Comparison of ENCODE assay signal across 1 cellular context in genomic region chr20:38985603-38986170, GRCh38.
TF ChIP-seq lines count a peak whose summit lies in the region.

No MANE protein-coding gene starts in this region.

TF ChIP-seq in K562, 482 proteins besides CTCF, POLR2A, EP300 and RAD21 (continued from another document):
- TF ChIP-seq POLR2G (IDR thresholded peaks at IDR 0.05; ENCODE audit: low read depth, low read length) (no peak), MEF2D (tag; conservative IDR thresholded peaks at IDR 0.05; ENCODE audit: low read depth) (peak; percentile 96), CEBPG (CRISPR knock-in tag; IDR thresholded peaks at IDR 0.05) (no peak), CEBPG (tag; conservative IDR thresholded peaks at IDR 0.05 in 1 of 2, IDR thresholded peaks at IDR 0.05 in 1 of 2) (peak; percentile 46 to 65; a peak in 3 of 4 replicates), ATF3 (IDR thresholded peaks at IDR 0.05) (peak; percentile 76), ATF3 (CRISPR knock-in tag; conservative IDR thresholded peaks at IDR 0.05) (no peak), ARID1B (IDR thresholded peaks at IDR 0.05) (peak; percentile 38), ID3 (CRISPR knock-in tag; IDR thresholded peaks at IDR 0.05) (no peak), ID3 (tag; IDR thresholded peaks at IDR 0.05) (no peak)
- TF ChIP-seq, protein P1, sequence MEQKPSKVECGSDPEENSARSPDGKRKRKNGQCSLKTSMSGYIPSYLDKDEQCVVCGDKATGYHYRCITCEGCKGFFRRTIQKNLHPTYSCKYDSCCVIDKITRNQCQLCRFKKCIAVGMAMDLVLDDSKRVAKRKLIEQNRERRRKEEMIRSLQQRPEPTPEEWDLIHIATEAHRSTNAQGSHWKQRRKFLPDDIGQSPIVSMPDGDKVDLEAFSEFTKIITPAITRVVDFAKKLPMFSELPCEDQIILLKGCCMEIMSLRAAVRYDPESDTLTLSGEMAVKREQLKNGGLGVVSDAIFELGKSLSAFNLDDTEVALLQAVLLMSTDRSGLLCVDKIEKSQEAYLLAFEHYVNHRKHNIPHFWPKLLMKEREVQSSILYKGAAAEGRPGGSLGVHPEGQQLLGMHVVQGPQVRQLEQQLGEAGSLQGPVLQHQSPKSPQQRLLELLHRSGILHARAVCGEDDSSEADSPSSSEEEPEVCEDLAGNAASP (IDR thresholded peaks at IDR 0.05): no peak
